ENCODE assay signal across 14 cellular contexts in genomic region chr5:14744296-14745187, GRCh38.
DNase-seq lines count a peak whose midpoint lies in the region; ATAC-seq, FAIRE-seq and TF ChIP-seq lines count a peak whose summit lies in the region.
"Had no signal": no experiment of that assay in that cellular context is flagged by ENCODE, and none has a peak within 500 bp of the region (broad histone marks: within the 10 kb centered on the region; RNA-seq: fewer than 3 reads in every experiment).

No MANE protein-coding gene starts in this region.

- H3K9me3 Mint-ChIP-seq in stimulated activated naive CD8-positive, alpha-beta T cell treated with anti-CD3 and anti-CD28 coated beads, Interleukin-15, amount 100 ng/mL, for 72 hours, result no peaks in the 10 kb centered on the region
- H3K9me3 Mint-ChIP-seq: activated T-helper 2 cell treated with anti-CD3 and anti-CD28 coated beads, Interferon-gamma antibody, Interleukin-2, Interleukin-4, amounts not matched to agents 10 μg/mL and 5 μg/mL and 100 μg/mL, durations not matched to agents 14 hours and 24 hours and 36 hours had no signal

- no peak for TF ChIP-seq EP300 in SK-N-SH (IDR thresholded peaks at IDR 0.05; ENCODE audit: borderline replicate concordance in 1 of 2, low read depth in 1 of 2, low read length in 1 of 2)

- H3K27ac Mint-ChIP-seq in stimulated activated naive CD8-positive, alpha-beta T cell treated with anti-CD3 and anti-CD28 coated beads, Interleukin-15, amount 100 ng/mL, for 72 hours, result peak overlapping the region; percentile 1 to 93
- H3K27ac Mint-ChIP-seq: activated T-helper 2 cell treated with anti-CD3 and anti-CD28 coated beads, Interferon-gamma antibody, Interleukin-2, Interleukin-4, amounts not matched to agents 10 μg/mL and 5 μg/mL and 100 μg/mL, durations not matched to agents 14 hours and 24 hours and 36 hours had no signal

- FAIRE-seq in GM12892 (lab: Jason Lieb, UNC), result no peak

- H3K36me3 ChIP-seq in SK-N-SH (replicated peaks in 1 of 2; ENCODE audit: control insufficient read depth in 1 of 2, insufficient read depth in 2 of 2, low read length in 1 of 2), result peaks cover 3 to 21% of the 10 kb centered on the region in 2 experiments
- H3K36me3 ChIP-seq in MM.1S (replicated peaks; ENCODE audit: insufficient read depth, low read length), result no peaks in the 10 kb centered on the region
- peaks cover 0 to 60% (median 0%) of the 10 kb centered on the region in 3 donors for H3K36me3 ChIP-seq in Peyer's patch
- H3K36me3 ChIP-seq: SJCRH30 had no signal

- H3K4me1 Mint-ChIP-seq in stimulated activated naive CD8-positive, alpha-beta T cell treated with anti-CD3 and anti-CD28 coated beads, Interleukin-15, amount 100 ng/mL, for 72 hours, result peaks cover 27% of the 10 kb centered on the region

- H3K4me2 ChIP-seq in SK-N-SH, result peak overlapping the region; percentile 51
- H3K4me2 ChIP-seq in MM.1S (ENCODE audit: low read depth, low read length), result peak overlapping the region; percentile 33; the same call in 1 of the 2 replicates

- POLR2A ChIA-PET in SK-N-SH (lab: Yijun Ruan, JAX), result no interaction called here

- TF ChIP-seq POLR2A in GM12892 (IDR thresholded peaks at IDR 0.05; ENCODE audit: low read depth, low read length) (no peak), Peyer's patch (IDR thresholded peaks at IDR 0.05) (no peak)

- intact Hi-C loops in cardiac septum (cut with DNase I), result loop anchor here (5.0 kb wide), 1 partner anchor 128 kb away; the partner anchor contains the start of gene ANKH

- ATAC-seq in SK-N-SH treated with all-trans-retinoic acid at 6 μM for 48 hours, result no peak
- no peak for ATAC-seq in stimulated activated naive CD8-positive, alpha-beta T cell treated with anti-CD3 and anti-CD28 coated beads, Interleukin-15, amount 100 ng/mL, for 72 hours

- CTCF ChIA-PET in SK-N-SH (lab: Yijun Ruan, JAX), result interaction anchor here (2.6 to 4.4 kb wide), 2 partner anchors 17 to 259 kb away, joined by 11 to 26 read pairs; no protein-coding TSS in a partner anchor

- no peak for TF ChIP-seq RAD21 in SK-N-SH (IDR thresholded peaks at IDR 0.05; ENCODE audit: low read length)

- H3K27ac ChIP-seq in SK-N-SH (ENCODE audit: low read depth in 2 of 2, low read length in 1 of 2), result peak overlapping the region in 1 of 2 experiments; percentile 77; a peak in 2 of 4 replicates
- peak overlapping the region; percentile 62; the same call in 1 of the 2 replicates for H3K27ac ChIP-seq in MM.1S (ENCODE audit: low read length)
- no peak overlapping the region for H3K27ac ChIP-seq in Peyer's patch
- H3K27ac ChIP-seq: GM23248, SJCRH30 had no signal

- H3K9me2 ChIP-seq in SK-N-SH (no peaks in the 10 kb centered on the region), MM.1S (replicated peaks; ENCODE audit: insufficient read depth, low read length) (no peaks in the 10 kb centered on the region)

- H3K4me1 ChIP-seq in SK-N-SH (ENCODE audit: control insufficient read depth in 1 of 2, insufficient read depth in 2 of 2, low read depth in 1 of 2, low read length in 1 of 2) (peaks cover 0 to 25% of the 10 kb centered on the region in 2 experiments; a peak in 3 of 4 replicates), MM.1S (ENCODE audit: low read length) (peaks cover 18% of the 10 kb centered on the region), Peyer's patch (no peaks in the 10 kb centered on the region)
- H3K4me1 ChIP-seq: SJCRH30 had no signal

- DNase-seq in SK-N-SH (no peak), MM.1S (peak; percentile 36), cardiac septum (ENCODE audit: low spot score) (peak; percentile 73), GM12892 (ENCODE audit: insufficient read length) (no peak), Peyer's patch (no peak)
- no peak for DNase-seq in stimulated activated naive CD8-positive, alpha-beta T cell treated with anti-CD3 and anti-CD28 coated beads, Interleukin-15, amount 100 ng/mL, for 72 hours
- no peak for DNase-seq in stimulated activated CD4-positive, alpha-beta T cell treated with anti-CD3 and anti-CD28 coated beads, Interleukin-12 subunit alpha, Interleukin-12 subunit beta, amount 100 ng/mL, for 4 hours
- DNase-seq: 8988T, cerebellar nuclear complex, KG1, SJCRH30 had no signal

- H3K79me2 ChIP-seq in SK-N-SH (ENCODE audit: insufficient read depth), result no peaks in the 10 kb centered on the region
- no peaks in the 10 kb centered on the region for H3K79me2 ChIP-seq in MM.1S (ENCODE audit: low read length)

- H3K27me3 ChIP-seq in SK-N-SH (ENCODE audit: insufficient read depth) (no peaks in the 10 kb centered on the region), MM.1S (replicated peaks; ENCODE audit: insufficient read depth, low read length) (no peaks in the 10 kb centered on the region), Peyer's patch (no peaks in the 10 kb centered on the region)
- H3K27me3 ChIP-seq: SJCRH30 had no signal

- H2AFZ ChIP-seq in SK-N-SH (ENCODE audit: low read depth) (no peak overlapping the region), MM.1S (ENCODE audit: low read length) (0 out of 2 replicates have a peak overlapping the region, but pooled peaks have one; percentile 32)
- H2AFZ ChIP-seq: GM23248 had no signal

- H3K9ac ChIP-seq in SK-N-SH, result no peak overlapping the region
- H3K9ac ChIP-seq in MM.1S (ENCODE audit: low read length), result peak overlapping the region; percentile 2; the same call in 1 of the 2 replicates
- H3K9ac ChIP-seq: GM23248 had no signal

- H3F3A ChIP-seq in SK-N-SH (replicated peaks; ENCODE audit: insufficient read depth) (peaks cover 22% of the 10 kb centered on the region), MM.1S (ENCODE audit: insufficient read depth, low read length) (0 out of 2 replicates have a peak, but pooled peaks cover 4% of the 10 kb centered on the region)

- no peaks in the 10 kb centered on the region for H3K27me3 Mint-ChIP-seq in stimulated activated naive CD8-positive, alpha-beta T cell treated with anti-CD3 and anti-CD28 coated beads, Interleukin-15, amount 100 ng/mL, for 72 hours

- no peaks in the 10 kb centered on the region for H3K9me3 ChIP-seq in SK-N-SH
- no peaks in the 10 kb centered on the region for H3K9me3 ChIP-seq in MM.1S (replicated peaks; ENCODE audit: insufficient read depth, low read length)
- H3K9me3 ChIP-seq in Peyer's patch, result no peaks in the 10 kb centered on the region
- H3K9me3 ChIP-seq: SJCRH30 had no signal

- H3K4me3 ChIP-seq in SK-N-SH (ENCODE audit: low read depth in 2 of 2, low read length in 1 of 2) (no peak overlapping the region), MM.1S (ENCODE audit: low read length) (no peak overlapping the region), Peyer's patch (no peak overlapping the region)
- H3K4me3 ChIP-seq: GM23248, SJCRH30 had no signal

- WGBS in SK-N-SH (ENCODE audit: low lambda C conversion rate), result 76% methylated on average over 8 of the region's 14 CpGs

- no peak overlapping the region for H3K4me3 Mint-ChIP-seq in stimulated activated naive CD8-positive, alpha-beta T cell treated with anti-CD3 and anti-CD28 coated beads, Interleukin-15, amount 100 ng/mL, for 72 hours

- no peak; the same call in 1 of the 2 replicates for TF ChIP-seq CTCF in SK-N-SH (IDR thresholded peaks at IDR 0.05)
- TF ChIP-seq CTCF in MM.1S (IDR thresholded peaks at IDR 0.05; ENCODE audit: low read length), result no peak
- no peak for TF ChIP-seq CTCF in Peyer's patch (IDR thresholded peaks at IDR 0.05)

- H4K20me1 ChIP-seq in SK-N-SH (ENCODE audit: insufficient read depth), result no peaks in the 10 kb centered on the region
- H4K20me1 ChIP-seq in MM.1S (ENCODE audit: insufficient read depth, low read length), result no peaks in the 10 kb centered on the region

TF ChIP-seq in SK-N-SH, 30 proteins besides CTCF, POLR2A, EP300 and RAD21 (continues in another document):
- TF ChIP-seq MXI1 (IDR thresholded peaks at IDR 0.05; ENCODE audit: low read depth, low read length) (no peak), GABPA (IDR thresholded peaks at IDR 0.05; ENCODE audit: low read depth) (no peak), FOXM1 (IDR thresholded peaks at IDR 0.05; ENCODE audit: low read depth) (no peak), SIN3A (IDR thresholded peaks at IDR 0.05; ENCODE audit: borderline replicate concordance, low read depth, low read length) (no peak), ZBTB33 (IDR thresholded peaks at IDR 0.05; ENCODE audit: borderline replicate concordance, low read depth) (no peak), SMC3 (IDR thresholded peaks at IDR 0.05; ENCODE audit: low read depth, low read length) (no peak)

TF ChIP-seq in SK-N-SH treated with all-trans-retinoic acid at 6 μM for 48 hours, 23 proteins besides CTCF, POLR2A, EP300 and RAD21:
- no peak for TF ChIP-seq ISL1 (CRISPR knock-in tag; IDR thresholded peaks at IDR 0.05)

Comparison
In these comparisons a context has a peak if more than half of its experiments do, and no peak if none do; other contexts are left out.
1. DNase-seq: peak in MM.1S (single experiment) and cardiac septum (single experiment); none in SK-N-SH (single experiment), stimulated activated naive CD8-positive, alpha-beta T cell treated with anti-CD3 and anti-CD28 coated beads, Interleukin-15, amount 100 ng/mL, for 72 hours (0 of 2), GM12892 (single experiment), stimulated activated CD4-positive, alpha-beta T cell treated with anti-CD3 and anti-CD28 coated beads, Interleukin-12 subunit alpha, Interleukin-12 subunit beta, amount 100 ng/mL, for 4 hours (single experiment) and Peyer's patch (0 of 3).